In the genomic region with DNA sequence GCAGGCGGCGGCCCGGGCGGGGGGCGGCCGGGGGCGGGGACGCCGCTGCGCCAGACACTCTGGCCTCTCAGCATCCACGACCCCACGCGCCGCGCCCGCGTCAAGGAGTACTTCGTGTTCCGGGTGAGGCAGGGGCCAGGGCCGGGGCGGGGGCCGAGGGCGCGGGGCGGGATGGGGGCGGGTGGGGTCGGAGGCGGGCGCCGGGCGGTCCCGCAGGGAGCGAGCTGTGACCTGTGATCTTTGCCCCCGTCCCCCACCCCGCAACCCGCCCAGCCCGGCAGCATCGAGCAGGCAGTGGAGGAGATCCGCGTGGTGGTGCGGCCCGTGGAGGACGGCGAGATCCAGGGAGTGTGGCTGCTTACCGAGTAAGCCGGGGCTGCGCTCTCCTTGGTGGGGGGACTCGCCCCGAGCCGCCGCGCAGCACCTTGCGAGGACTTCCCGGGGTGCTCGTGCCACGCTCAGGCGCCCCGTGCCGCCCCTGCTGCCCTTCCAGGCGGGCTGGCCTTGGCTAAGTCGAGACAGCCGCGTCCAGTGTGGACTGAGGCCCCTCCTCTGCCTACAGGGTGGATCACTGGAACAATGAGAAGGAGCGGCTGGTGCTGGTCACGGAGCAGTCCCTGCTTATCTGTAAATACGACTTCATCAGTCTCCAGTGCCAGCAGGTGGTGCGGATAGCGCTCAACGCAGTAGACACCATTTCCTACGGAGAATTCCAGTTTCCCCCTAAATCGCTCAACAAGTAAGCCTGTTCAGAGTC, we compare ENCODE assay signal across 1 cellular context.
TF ChIP-seq lines count a peak whose summit lies in the region.

No MANE protein-coding gene starts in this region.

TF ChIP-seq in HepG2, 621 proteins besides CTCF, POLR2A, EP300 and RAD21 (continued from another document):
- TF ChIP-seq HMGA1 (CRISPR knock-in tag; conservative IDR thresholded peaks at IDR 0.05) (no peak), ZNF629 (CRISPR knock-in tag; conservative IDR thresholded peaks at IDR 0.05) (no peak), RARG (CRISPR knock-in tag; IDR thresholded peaks at IDR 0.05; ENCODE audit: low read depth) (no peak), SATB2 (CRISPR knock-in tag; IDR thresholded peaks at IDR 0.05) (no peak), ATF7-NPFF (CRISPR knock-in tag; IDR thresholded peaks at IDR 0.05; ENCODE audit: low read depth) (0 out of 2 replicates have a peak, but pooled peaks have one; percentile 20)
